12 cellular contexts compared by ENCODE assay signal in genomic region chr9:133917407-133917806, GRCh38.
"Had no signal": no experiment of that assay in that cellular context is flagged by ENCODE, and none has a peak within 500 bp of the region (broad histone marks: within the 10 kb centered on the region; RNA-seq: fewer than 3 reads in every experiment).

No MANE protein-coding gene starts in this region.

- H3K27ac Mint-ChIP-seq: activated naive CD8-positive, alpha-beta T cell; activated T-cell treated with anti-CD3 and anti-CD28 coated beads, Interleukin-2, amount 50 U/mL, for 24 hours had no signal

- H3K9me3 Mint-ChIP-seq: activated T-cell treated with anti-CD3 and anti-CD28 coated beads, Interleukin-2, amount 50 U/mL, for 24 hours had no signal

- H3K27ac ChIP-seq: colonic mucosa, ovary, tibial artery had no signal

- H3K4me3 Mint-ChIP-seq: activated CD8-positive, alpha-beta memory T cell treated with anti-CD3 and anti-CD28 coated beads, Interleukin-2, amount 10 ng/mL, durations not matched to agents 7 days and 5 days; activated naive CD8-positive, alpha-beta T cell; activated T-cell treated with anti-CD3 and anti-CD28 coated beads, Interleukin-2, amount 50 U/mL, for 24 hours had no signal

- H3K27me3 ChIP-seq: colonic mucosa, ovary, tibial artery had no signal

- H3K36me3 Mint-ChIP-seq: activated CD8-positive, alpha-beta memory T cell treated with anti-CD3 and anti-CD28 coated beads, Interleukin-2, amount 10 ng/mL, durations not matched to agents 7 days and 5 days; activated naive CD8-positive, alpha-beta T cell had no signal

- H3K4me1 Mint-ChIP-seq: activated CD8-positive, alpha-beta memory T cell treated with anti-CD3 and anti-CD28 coated beads, Interleukin-2, amount 10 ng/mL, durations not matched to agents 7 days and 5 days had no signal

- H3K27me3 Mint-ChIP-seq: activated CD8-positive, alpha-beta memory T cell treated with anti-CD3 and anti-CD28 coated beads, Interleukin-2, amount 10 ng/mL, durations not matched to agents 7 days and 5 days had no signal

- H3K4me1 ChIP-seq: colonic mucosa had no signal

- H3K4me3 ChIP-seq: colonic mucosa, ovary, tibial artery had no signal

- H3K9me3 ChIP-seq: colonic mucosa, ovary, tibial artery had no signal

- DNase-seq: activated CD4-positive, alpha-beta T cell treated with anti-CD3 and anti-CD28 coated beads for 1 hour; activated CD4-positive, alpha-beta T cell treated with anti-CD3 and anti-CD28 coated beads, Interleukin-2, amount 50 U/mL, for 48 hours; activated CD8-positive, alpha-beta memory T cell treated with anti-CD3 and anti-CD28 coated beads, Interleukin-2, amount 10 ng/mL, durations not matched to agents 7 days and 5 days; activated effector memory CD4-positive, alpha-beta T cell treated with anti-CD3 and anti-CD28 coated beads, Interleukin-2, amount 50 U/mL, for 16 hours; activated T-cell treated with anti-CD3 and anti-CD28 coated beads, Interleukin-2, amount 50 U/mL, for 24 hours; colonic mucosa; effector CD8-positive, alpha-beta T cell; ovary; stimulated activated CD4-positive, alpha-beta T cell treated with anti-CD3 and anti-CD28 coated beads, Interleukin-4, amount 100 ng/mL, for 4 hours; T-helper 9 cell; tibial artery had no signal

- H3K36me3 ChIP-seq: colonic mucosa, ovary, tibial artery had no signal
